Comparison of ENCODE assay signal across 2 cellular contexts in the genomic region with DNA sequence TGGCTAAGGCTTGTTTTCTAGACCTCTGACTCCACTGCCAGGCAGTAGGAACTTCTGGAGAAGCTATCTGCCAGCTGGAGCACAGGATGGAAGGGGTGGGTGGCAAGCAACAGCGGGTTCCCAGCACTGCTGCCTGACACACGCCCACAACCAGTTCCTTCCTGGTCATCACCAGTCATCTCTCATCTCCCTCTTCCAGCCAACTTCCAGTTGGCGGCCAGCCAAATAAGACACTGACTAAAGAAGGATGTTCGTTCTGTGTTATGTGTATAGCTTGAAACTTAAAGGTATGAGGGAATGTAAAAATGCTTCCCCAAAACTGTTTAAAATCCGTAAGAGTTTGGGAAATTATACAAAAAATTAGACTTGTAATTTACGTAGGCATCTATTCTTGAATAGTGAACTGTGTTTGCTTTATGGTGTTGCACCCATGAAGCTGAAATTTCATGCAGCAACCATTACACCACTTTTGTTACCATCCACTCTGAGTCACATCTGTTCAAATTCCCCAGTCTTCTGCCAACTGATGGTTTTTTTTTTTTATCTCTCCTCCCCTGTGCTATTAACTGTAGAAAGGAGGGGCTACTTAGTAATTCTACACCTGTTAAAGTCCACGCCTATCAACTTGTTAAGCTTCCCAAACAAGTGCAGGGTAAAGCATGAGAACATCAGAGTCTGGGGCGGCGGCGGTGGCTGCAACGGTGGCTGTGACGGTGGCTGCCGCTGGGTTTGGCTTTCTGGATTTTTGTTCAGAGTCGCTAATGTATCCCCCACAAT.
TF ChIP-seq lines count a peak whose summit lies in the region.

No MANE protein-coding gene starts in this region.

TF ChIP-seq in liver, 16 proteins besides CTCF, POLR2A, EP300 and RAD21:
- TF ChIP-seq RXRA (IDR thresholded peaks at IDR 0.05) (peak in 1 of 2 donors; percentile 8), YY1 (IDR thresholded peaks at IDR 0.05) (peak; percentile 49), HNF4G (IDR thresholded peaks at IDR 0.05) (no peak), TAF1 (conservative IDR thresholded peaks at IDR 0.05) (peak; percentile 58), NR2F2 (IDR thresholded peaks at IDR 0.05) (no peak), ZBTB33 (IDR thresholded peaks at IDR 0.05) (no peak), ATF3 (IDR thresholded peaks at IDR 0.05) (no peak), JUND (IDR thresholded peaks at IDR 0.05) (peak in 1 of 2 donors; percentile 55), GABPA (IDR thresholded peaks at IDR 0.05 in 1 of 2, conservative IDR thresholded peaks at IDR 0.05 in 1 of 2) (no peak), FOXA2 (IDR thresholded peaks at IDR 0.05) (no peak), FOXA1 (IDR thresholded peaks at IDR 0.05) (no peak), EGR1 (IDR thresholded peaks at IDR 0.05; ENCODE audit: low read depth in 2 of 2) (no peak), HNF4A (conservative IDR thresholded peaks at IDR 0.05) (peak; percentile 40 to 48), SP1 (IDR thresholded peaks at IDR 0.05) (peak; percentile 40)
- TF ChIP-seq, protein P1, sequence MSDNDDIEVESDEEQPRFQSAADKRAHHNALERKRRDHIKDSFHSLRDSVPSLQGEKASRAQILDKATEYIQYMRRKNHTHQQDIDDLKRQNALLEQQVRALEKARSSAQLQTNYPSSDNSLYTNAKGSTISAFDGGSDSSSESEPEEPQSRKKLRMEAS (IDR thresholded peaks at IDR 0.05), result peak; percentile 22
- TF ChIP-seq, protein P2, sequence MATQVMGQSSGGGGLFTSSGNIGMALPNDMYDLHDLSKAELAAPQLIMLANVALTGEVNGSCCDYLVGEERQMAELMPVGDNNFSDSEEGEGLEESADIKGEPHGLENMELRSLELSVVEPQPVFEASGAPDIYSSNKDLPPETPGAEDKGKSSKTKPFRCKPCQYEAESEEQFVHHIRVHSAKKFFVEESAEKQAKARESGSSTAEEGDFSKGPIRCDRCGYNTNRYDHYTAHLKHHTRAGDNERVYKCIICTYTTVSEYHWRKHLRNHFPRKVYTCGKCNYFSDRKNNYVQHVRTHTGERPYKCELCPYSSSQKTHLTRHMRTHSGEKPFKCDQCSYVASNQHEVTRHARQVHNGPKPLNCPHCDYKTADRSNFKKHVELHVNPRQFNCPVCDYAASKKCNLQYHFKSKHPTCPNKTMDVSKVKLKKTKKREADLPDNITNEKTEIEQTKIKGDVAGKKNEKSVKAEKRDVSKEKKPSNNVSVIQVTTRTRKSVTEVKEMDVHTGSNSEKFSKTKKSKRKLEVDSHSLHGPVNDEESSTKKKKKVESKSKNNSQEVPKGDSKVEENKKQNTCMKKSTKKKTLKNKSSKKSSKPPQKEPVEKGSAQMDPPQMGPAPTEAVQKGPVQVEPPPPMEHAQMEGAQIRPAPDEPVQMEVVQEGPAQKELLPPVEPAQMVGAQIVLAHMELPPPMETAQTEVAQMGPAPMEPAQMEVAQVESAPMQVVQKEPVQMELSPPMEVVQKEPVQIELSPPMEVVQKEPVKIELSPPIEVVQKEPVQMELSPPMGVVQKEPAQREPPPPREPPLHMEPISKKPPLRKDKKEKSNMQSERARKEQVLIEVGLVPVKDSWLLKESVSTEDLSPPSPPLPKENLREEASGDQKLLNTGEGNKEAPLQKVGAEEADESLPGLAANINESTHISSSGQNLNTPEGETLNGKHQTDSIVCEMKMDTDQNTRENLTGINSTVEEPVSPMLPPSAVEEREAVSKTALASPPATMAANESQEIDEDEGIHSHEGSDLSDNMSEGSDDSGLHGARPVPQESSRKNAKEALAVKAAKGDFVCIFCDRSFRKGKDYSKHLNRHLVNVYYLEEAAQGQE (IDR thresholded peaks at IDR 0.05), result no peak

TF ChIP-seq in HepG2, 621 proteins besides CTCF, POLR2A, EP300 and RAD21:
- TF ChIP-seq CCAR2 (optimal IDR thresholded peaks at IDR 0.05; ENCODE audit: low read depth, low read length) (no peak), GPN1 (CRISPR knock-in tag; IDR thresholded peaks at IDR 0.05; ENCODE audit: borderline replicate concordance) (no peak), HOXD1 (CRISPR knock-in tag; IDR thresholded peaks at IDR 0.05) (no peak), FOSL2 (CRISPR knock-in tag; IDR thresholded peaks at IDR 0.05) (no peak), FUBP1 (CRISPR knock-in tag; IDR thresholded peaks at IDR 0.05; ENCODE audit: borderline replicate concordance) (no peak), NR1H2 (CRISPR knock-in tag; IDR thresholded peaks at IDR 0.05; ENCODE audit: borderline replicate concordance, low read depth) (no peak), NCOA1 (CRISPR knock-in tag; IDR thresholded peaks at IDR 0.05) (no peak), HNF1B (CRISPR knock-in tag; IDR thresholded peaks at IDR 0.05) (no peak), NFATC3 (CRISPR knock-in tag; IDR thresholded peaks at IDR 0.05) (no peak)
